ENCODE assay signal across 13 cellular contexts in the genomic region with DNA sequence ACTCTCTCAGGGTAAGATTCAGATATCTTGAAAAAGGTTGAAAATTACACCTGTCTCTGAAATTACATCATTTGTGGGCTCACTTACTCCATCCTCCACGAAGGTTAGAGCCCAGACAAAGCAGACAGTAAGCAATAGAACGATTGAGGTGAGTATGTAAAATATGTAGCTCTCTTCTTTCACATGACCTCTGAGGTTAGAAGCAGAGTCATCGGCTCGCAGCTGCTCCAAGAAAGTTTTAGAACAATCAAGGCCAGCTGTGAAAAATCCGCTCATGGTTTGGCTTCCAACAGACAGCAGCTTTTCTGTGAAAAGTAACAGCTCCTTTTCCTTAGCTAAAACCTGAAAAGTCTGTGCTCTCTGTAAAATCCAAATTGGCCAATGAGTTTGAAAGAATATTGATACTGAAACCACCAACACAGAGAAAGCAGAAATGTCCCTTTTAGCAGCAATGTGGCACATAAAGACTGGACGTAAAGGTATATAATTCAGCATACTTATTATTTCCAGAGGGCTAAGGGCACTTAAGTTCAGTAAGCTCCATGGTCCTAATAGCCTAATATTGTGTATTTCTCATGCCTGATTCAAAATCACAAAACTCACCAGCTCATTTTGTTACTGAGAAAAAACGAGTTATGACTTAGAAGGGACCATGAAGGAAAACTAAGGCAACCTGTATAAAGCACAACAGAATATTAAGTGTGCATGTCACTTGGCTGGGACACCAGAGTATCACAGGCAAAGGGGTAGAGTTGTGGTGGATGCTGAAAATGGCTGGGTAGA.
DNase-seq lines count a peak whose midpoint lies in the region; ATAC-seq and TF ChIP-seq lines count a peak whose summit lies in the region.
"Had no signal": no experiment of that assay in that cellular context is flagged by ENCODE, and none has a peak within 500 bp of the region (broad histone marks: within the 10 kb centered on the region; RNA-seq: fewer than 3 reads in every experiment).

No MANE protein-coding gene starts in this region.

- H3K36me3 Mint-ChIP-seq in endodermal cell (ENCODE audit: low read depth): no peaks in the 10 kb centered on the region
- H3K36me3 Mint-ChIP-seq in natural killer cell treated with Interleukin-12 subunit alpha and Interleukin-12 subunit beta and Interleukin-15 and Interleukin-18, amount 100 ng/mL, for 72 hours: no peaks in the 10 kb centered on the region

- H3K9ac ChIP-seq in endodermal cell (ENCODE audit: extremely low read depth, low read length, poor library complexity, severe bottlenecking): no peak overlapping the region

- no peaks in the 10 kb centered on the region for H3K27me3 Mint-ChIP-seq in endodermal cell (ENCODE audit: insufficient read depth)
- H3K27me3 Mint-ChIP-seq in natural killer cell treated with Interleukin-12 subunit alpha and Interleukin-12 subunit beta and Interleukin-15 and Interleukin-18, amount 100 ng/mL, for 72 hours: peaks cover 4 to 10% of the 10 kb centered on the region in 2 donors

- H3K4me3 ChIP-seq in cardiac fibroblast (replicated peaks in 1 of 2; ENCODE audit: low read depth in 2 of 2, low read length in 2 of 2) (no peak overlapping the region), endodermal cell (ENCODE audit: low read length) (no peak overlapping the region)
- H3K4me3 ChIP-seq: SK-N-MC had no signal

- no peak overlapping the region for H3K27ac ChIP-seq in endodermal cell (ENCODE audit: low read depth, low read length)
- H3K27ac ChIP-seq: SK-N-MC had no signal

- no peaks in the 10 kb centered on the region for H3K9me3 Mint-ChIP-seq in endodermal cell
- H3K9me3 Mint-ChIP-seq in natural killer cell treated with Interleukin-12 subunit alpha and Interleukin-12 subunit beta and Interleukin-15 and Interleukin-18, amount 100 ng/mL, for 72 hours: no peaks in the 10 kb centered on the region

- H3K4me3 Mint-ChIP-seq in endodermal cell: no peak overlapping the region
- H3K4me3 Mint-ChIP-seq in natural killer cell treated with Interleukin-12 subunit alpha and Interleukin-12 subunit beta and Interleukin-15 and Interleukin-18, amount 100 ng/mL, for 72 hours: no peak overlapping the region

- 82 to 86% methylated on average over 6 to 7 of the region's 7 CpGs for WGBS in endodermal cell (ENCODE audit: insufficient coverage in 1 of 2, insufficient read length in 1 of 2), 2 experiments

- DNase-seq in AG20443 (ENCODE audit: low spot score): peak; percentile 46
- peak; percentile 42 to 47 for DNase-seq in cardiac fibroblast (ENCODE audit: low read depth in 2 of 2)
- no peak for DNase-seq in endodermal cell
- DNase-seq in T-helper 9 cell: no peak
- no peak for DNase-seq in natural killer cell treated with Interleukin-12 subunit alpha and Interleukin-12 subunit beta and Interleukin-15 and Interleukin-18, amount 100 ng/mL, for 72 hours (ENCODE audit: low spot score)
- no peak for DNase-seq in amniotic stem cell (lab: John Stamatoyannopoulos, UW)
- DNase-seq: activated gamma-delta T cell treated with Interleukin-2 at 50 U/mL for 16 hours, glutamatergic neuron, NCI-H2107 had no signal

- H3K27me3 ChIP-seq in endodermal cell (ENCODE audit: control insufficient read depth, insufficient read depth, low read length, poor library complexity, severe bottlenecking): no peaks in the 10 kb centered on the region

- ATAC-seq in GM19324 (IDR thresholded peaks at IDR 0.05; ENCODE audit: low FRiP score, unreplicated experiment): peak; percentile 43
- peak; percentile 50 for ATAC-seq in HG03103 (IDR thresholded peaks at IDR 0.05; ENCODE audit: low read depth, unreplicated experiment)
- ATAC-seq in natural killer cell treated with Interleukin-12 subunit alpha and Interleukin-12 subunit beta and Interleukin-15 and Interleukin-18, amount 100 ng/mL, for 72 hours: no peak
- ATAC-seq: HCT116 had no signal

- no peak for TF ChIP-seq CTCF in cardiac fibroblast (IDR thresholded peaks at IDR 0.05; ENCODE audit: low read depth, low read length)
- TF ChIP-seq CTCF in endodermal cell (conservative IDR thresholded peaks at IDR 0.05): no peak

- H3K4me1 ChIP-seq in endodermal cell (ENCODE audit: control insufficient read depth, insufficient read depth, low read length): no peaks in the 10 kb centered on the region

- H3K27ac Mint-ChIP-seq in endodermal cell: no peak overlapping the region
- H3K27ac Mint-ChIP-seq in natural killer cell treated with Interleukin-12 subunit alpha and Interleukin-12 subunit beta and Interleukin-15 and Interleukin-18, amount 100 ng/mL, for 72 hours: no peak overlapping the region

- H3K4me1 Mint-ChIP-seq in endodermal cell: peaks cover 7% of the 10 kb centered on the region
- peaks cover 0 to 6% of the 10 kb centered on the region in 2 donors for H3K4me1 Mint-ChIP-seq in natural killer cell treated with Interleukin-12 subunit alpha and Interleukin-12 subunit beta and Interleukin-15 and Interleukin-18, amount 100 ng/mL, for 72 hours (ENCODE audit: low read depth in 2 of 2)

- no peaks in the 10 kb centered on the region for H3K36me3 ChIP-seq in endodermal cell (ENCODE audit: control insufficient read depth, insufficient read depth, low read length)

- H3K9me3 ChIP-seq in endodermal cell (ENCODE audit: control insufficient read depth, low read length): no peaks in the 10 kb centered on the region

Comparison
In these comparisons a context has a peak if more than half of its experiments do, and no peak if none do; other contexts are left out.
1. DNase-seq: peak in AG20443 (single experiment) and cardiac fibroblast (2 of 2); none in endodermal cell (single experiment), T-helper 9 cell (single experiment), natural killer cell treated with Interleukin-12 subunit alpha and Interleukin-12 subunit beta and Interleukin-15 and Interleukin-18, amount 100 ng/mL, for 72 hours (single experiment) and amniotic stem cell (single experiment).
2. ATAC-seq: peak in GM19324 (single experiment) and HG03103 (single experiment); none in natural killer cell treated with Interleukin-12 subunit alpha and Interleukin-12 subunit beta and Interleukin-15 and Interleukin-18, amount 100 ng/mL, for 72 hours (0 of 2).